In genomic region chr1:20729990-20730689, GRCh38 we compare ENCODE assay signal across 12 cellular contexts. TPM values are rescaled to one million over a fixed set of nuclear protein-coding genes. Genes with fewer than 3 reads are reported as not detected.
DNase-seq lines count a peak whose midpoint lies in the region; ATAC-seq and TF ChIP-seq lines count a peak whose summit lies in the region.
"Had no signal": no experiment of that assay in that cellular context is flagged by ENCODE, and none has a peak within 500 bp of the region (broad histone marks: within the 10 kb centered on the region; RNA-seq: fewer than 3 reads in every experiment).

No MANE protein-coding gene starts in this region.

- H3K9me3 Mint-ChIP-seq in CD4-positive, alpha-beta memory T cell, result peaks cover 0 to 2% (median 0%) of the 10 kb centered on the region in 8 donors
- no peaks in the 10 kb centered on the region for H3K9me3 Mint-ChIP-seq in GM23338
- no peaks in the 10 kb centered on the region for H3K9me3 Mint-ChIP-seq in nephron progenitor cell
- H3K9me3 Mint-ChIP-seq: activated T-helper 17 cell treated with anti-CD3 and anti-CD28 coated beads, Interleukin-2, amount 50 U/mL, for 72 hours had no signal

- no peak overlapping the region for H3K4me3 ChIP-seq in CD4-positive, alpha-beta memory T cell (ENCODE audit: low read length in 2 of 2)
- H3K4me3 ChIP-seq in GM23338 (peak overlapping the region; percentile 87; the same call in 1 of the 2 replicates), dorsolateral prefrontal cortex (peak overlapping the region in 50 of 59 donors; percentile 10 to 82 (median 71)), body of pancreas (no peak overlapping the region)
- H3K4me3 ChIP-seq: lung, thyroid gland had no signal

- no peaks in the 10 kb centered on the region for H3K79me2 ChIP-seq in GM23338 (replicated peaks; ENCODE audit: insufficient read depth)

- intact Hi-C loops in CD4-positive, alpha-beta memory T cell (cut with micrococcal nuclease), result loop anchor here (5.0 kb wide), 1 partner anchor 57 kb away; the partner anchor contains the start of gene HP1BP3
- intact Hi-C loops in dorsolateral prefrontal cortex (cut with DNase I) (no loop called here), body of pancreas (cut with DNase I) (no loop called here)

- peak overlapping the region in 3 of 7 donors; percentile 1 to 62 (median 42) for H3K27ac Mint-ChIP-seq in CD4-positive, alpha-beta memory T cell
- H3K27ac Mint-ChIP-seq in GM23338 (no peak overlapping the region), nephron progenitor cell (no peak overlapping the region)
- H3K27ac Mint-ChIP-seq: activated T-helper 17 cell treated with anti-CD3 and anti-CD28 coated beads, Interleukin-2, amount 50 U/mL, for 72 hours had no signal

- peaks cover 0 to 2% of the 10 kb centered on the region in 2 donors for H3K36me3 Mint-ChIP-seq in CD4-positive, alpha-beta memory T cell
- no peaks in the 10 kb centered on the region for H3K36me3 Mint-ChIP-seq in GM23338 (ENCODE audit: low read depth)
- no peaks in the 10 kb centered on the region for H3K36me3 Mint-ChIP-seq in nephron progenitor cell (ENCODE audit: low read depth)

- no peaks in the 10 kb centered on the region for H3K9me2 ChIP-seq in GM23338 (ENCODE audit: insufficient read depth)

- no peaks in the 10 kb centered on the region; the same call in 1 of the 2 replicates for H4K20me1 ChIP-seq in GM23338 (replicated peaks; ENCODE audit: insufficient read depth)

- no peaks in the 10 kb centered on the region for H3K27me3 ChIP-seq in CD4-positive, alpha-beta memory T cell (ENCODE audit: insufficient read depth, low read length)
- H3K27me3 ChIP-seq in GM23338 (ENCODE audit: insufficient read depth), result peaks cover 41% of the 10 kb centered on the region
- peaks cover 0 to 9% (median 0%) of the 10 kb centered on the region in 45 donors for H3K27me3 ChIP-seq in dorsolateral prefrontal cortex
- peaks cover 0 to 3% of the 10 kb centered on the region in 2 donors for H3K27me3 ChIP-seq in body of pancreas
- H3K27me3 ChIP-seq: thyroid gland had no signal

- H3K9me3 ChIP-seq in CD4-positive, alpha-beta memory T cell (ENCODE audit: control insufficient read depth in 1 of 2, low read length in 2 of 2), result no peaks in the 10 kb centered on the region
- no peaks in the 10 kb centered on the region for H3K9me3 ChIP-seq in body of pancreas
- H3K9me3 ChIP-seq: thyroid gland had no signal

- TF ChIP-seq POLR2A in body of pancreas (IDR thresholded peaks at IDR 0.05), result no peak

- H3K4me1 Mint-ChIP-seq in CD4-positive, alpha-beta memory T cell, result peaks cover 10 to 23% (median 13%) of the 10 kb centered on the region in 4 donors
- peaks cover 28% of the 10 kb centered on the region for H3K4me1 Mint-ChIP-seq in GM23338
- peaks cover 27% of the 10 kb centered on the region for H3K4me1 Mint-ChIP-seq in nephron progenitor cell

- H2AFZ ChIP-seq in GM23338, result peak overlapping the region; percentile 43

- CTCF ChIA-PET in CD4-positive, alpha-beta memory T cell (lab: Charles Lee; ENCODE audit: partially characterized antibody), result interaction anchor here (2.2 kb wide), 1 partner anchor 34 kb away, joined by 9 read pairs; no protein-coding TSS in a partner anchor

- peak overlapping the region; percentile 94 for H3K4me2 ChIP-seq in GM23338

- POLR2A ChIA-PET in CD4-positive, alpha-beta memory T cell (lab: Charles Lee; ENCODE audit: partially characterized antibody), result interaction anchor here (1.4 kb wide), 1 partner anchor 12 kb away, joined by 6 read pairs; the partner anchor contains the start of gene KIF17

- no peak for ATAC-seq in GM23338
- no peak for ATAC-seq in body of pancreas
- ATAC-seq: activated T-helper 17 cell treated with anti-CD3 and anti-CD28 coated beads, Interleukin-2, amount 50 U/mL, for 72 hours had no signal

- peaks cover 3 to 19% of the 10 kb centered on the region in 2 donors for H3K27me3 Mint-ChIP-seq in CD4-positive, alpha-beta memory T cell
- H3K27me3 Mint-ChIP-seq in GM23338 (ENCODE audit: insufficient read depth, low read depth, poor library complexity), result peaks cover 39% of the 10 kb centered on the region
- H3K27me3 Mint-ChIP-seq in nephron progenitor cell (ENCODE audit: low read depth, poor library complexity), result peaks cover 67% of the 10 kb centered on the region

- H3K4me3 Mint-ChIP-seq in CD4-positive, alpha-beta memory T cell, result peak overlapping the region in 5 of 8 donors; percentile 57 to 86 (median 65)
- H3K4me3 Mint-ChIP-seq in GM23338 (peak overlapping the region; percentile 75), nephron progenitor cell (peak overlapping the region; percentile 58)

- no peak for TF ChIP-seq CTCF in GM23338 (conservative IDR thresholded peaks at IDR 0.05; ENCODE audit: low read depth in 2 of 2)
- TF ChIP-seq CTCF in dorsolateral prefrontal cortex (IDR thresholded peaks at IDR 0.05 in 54 of 56, conservative IDR thresholded peaks at IDR 0.05 in 2 of 56; ENCODE audit: low read depth in 1 of 56, partially characterized antibody in 56 of 56), result no peak
- TF ChIP-seq CTCF in nephron progenitor cell (IDR thresholded peaks at IDR 0.05), result no peak
- no peak for TF ChIP-seq CTCF in body of pancreas (IDR thresholded peaks at IDR 0.05)

- H3K27ac ChIP-seq in CD4-positive, alpha-beta memory T cell (ENCODE audit: low read depth, low read length), result no peak overlapping the region
- H3K27ac ChIP-seq in GM23338 (ENCODE audit: low read depth) (no peak overlapping the region), dorsolateral prefrontal cortex (peak overlapping the region in 16 of 59 donors; percentile 7 to 75 (median 32)), body of pancreas (no peak overlapping the region)
- H3K27ac ChIP-seq: thyroid gland had no signal

- H3F3A ChIP-seq in GM23338 (replicated peaks; ENCODE audit: low read depth), result peaks cover 16% of the 10 kb centered on the region; the same call in 1 of the 2 replicates

- WGBS in body of pancreas, 2 donors, result 19 to 30% methylated on average over 18 to 19 of the region's 19 CpGs

- DNase-seq in CD4-positive, alpha-beta memory T cell, result no peak
- DNase-seq in GM23338 (ENCODE audit: low spot score) (no peak), dorsolateral prefrontal cortex (peak in 6 of 10 donors; percentile 2 to 42 (median 16)), nephron progenitor cell (no peak), A172 (ENCODE audit: low spot score) (no peak), NCI-H526 treated with DMSO at 0.1 percent for 48 hours (lab: John Stamatoyannopoulos, UW) (no peak), body of pancreas (no peak)
- DNase-seq: foreskin fibroblast, NCI-H1417 treated with DMSO at 0.1 percent for 48 hours, thyroid gland had no signal

- no peaks in the 10 kb centered on the region for H3K36me3 ChIP-seq in CD4-positive, alpha-beta memory T cell (ENCODE audit: insufficient read depth, low read length)
- H3K36me3 ChIP-seq in GM23338 (ENCODE audit: insufficient read depth) (no peaks in the 10 kb centered on the region), body of pancreas (replicated peaks in 1 of 2; ENCODE audit: insufficient read depth in 1 of 2, low read depth in 2 of 2) (no peaks in the 10 kb centered on the region)
- H3K36me3 ChIP-seq: thyroid gland had no signal

- H3K4me1 ChIP-seq in CD4-positive, alpha-beta memory T cell (ENCODE audit: insufficient read depth, low read length), result peaks cover 17% of the 10 kb centered on the region
- peaks cover 42% of the 10 kb centered on the region for H3K4me1 ChIP-seq in GM23338 (ENCODE audit: insufficient read depth)
- H3K4me1 ChIP-seq in body of pancreas, result peaks cover 24% of the 10 kb centered on the region

TF ChIP-seq in GM23338, 12 proteins besides CTCF, POLR2A, EP300 and RAD21 (continues in another document):
- TF ChIP-seq ZNF114 (CRISPR knock-in tag; IDR thresholded peaks at IDR 0.05) (no peak), NANOG (IDR thresholded peaks at IDR 0.05; ENCODE audit: borderline replicate concordance) (no peak), ETS1 (IDR thresholded peaks at IDR 0.05) (no peak), ZNF331 (CRISPR knock-in tag; IDR thresholded peaks at IDR 0.05; ENCODE audit: low read depth) (no peak)

RNA-seq across cellular contexts. Expression of gene SH2D5, which starts 2.4 kb away (rescaled TPM):
- total RNA-seq in CD4-positive, alpha-beta memory T cell, result under 1 TPM in 1 of 2 experiments, not detected in 1; 0.38 TPM
- not detected for polyA plus RNA-seq in CD4-positive, alpha-beta memory T cell
- 24.8 and 29.2 TPM in 2 replicates for total RNA-seq in GM23338 (2014; rRNA removed; shearing (Covaris generic))
- polyA plus RNA-seq in GM23338 (2016; fragmentation: Nextera tagmentation; extraction: Ambion mirVana), result 4.6 and 5.0 TPM in 2 replicates
- total RNA-seq in dorsolateral prefrontal cortex, result 10 to 100 TPM; 13.1 to 89.0 (median 52.6) TPM
- 17.9 and 20.0 TPM in 2 replicates for total RNA-seq in A172 (2014; rRNA removed; shearing (Covaris generic))
- not detected for total RNA-seq in body of pancreas

RNA-seq across cellular contexts. Expression of gene KIF17, which starts 12.3 kb away (rescaled TPM):
- total RNA-seq in CD4-positive, alpha-beta memory T cell, result not detected
- not detected for polyA plus RNA-seq in CD4-positive, alpha-beta memory T cell
- 13.3 and 18.6 TPM in 2 replicates for total RNA-seq in GM23338 (2014; rRNA removed; shearing (Covaris generic))
- 5.9 and 7.4 TPM in 2 replicates for polyA plus RNA-seq in GM23338 (2016; fragmentation: Nextera tagmentation; extraction: Ambion mirVana)
- total RNA-seq in dorsolateral prefrontal cortex (10 to 100 TPM in 118 of 120 experiments, 1 to 10 TPM in 2; 7.7 to 49.6 (median 27.0) TPM), body of pancreas (1 to 10 TPM in 1 of 2 donors, not detected in 1; 1.8 TPM)
- total RNA-seq in A172 (2014; rRNA removed; shearing (Covaris generic)), result 2.1 and 3.6 TPM in 2 replicates

RNA-seq across cellular contexts. Expression of gene HP1BP3, which starts 57.0 kb away (rescaled TPM):
- total RNA-seq in CD4-positive, alpha-beta memory T cell, result 100 to 1,000 TPM; 352 to 366 TPM
- polyA plus RNA-seq in CD4-positive, alpha-beta memory T cell, result 100 to 1,000 TPM; 202 to 208 TPM
- total RNA-seq in GM23338 (2014; rRNA removed; shearing (Covaris generic)), result 85.5 and 89.1 TPM in 2 replicates
- 112 and 117 TPM in 2 replicates for polyA plus RNA-seq in GM23338 (2016; fragmentation: Nextera tagmentation; extraction: Ambion mirVana)
- 100 to 1,000 TPM; 230 to 550 (median 304) TPM for total RNA-seq in dorsolateral prefrontal cortex
- total RNA-seq in A172 (2014; rRNA removed; shearing (Covaris generic)), result 124 and 125 TPM in 2 replicates
- 100 to 1,000 TPM in 1 of 2 donors, 10 to 100 TPM in 1; 90.8 to 201 TPM for total RNA-seq in body of pancreas

Comparison
In these comparisons a context has a peak if more than half of its experiments do, and no peak if none do; other contexts are left out.
1. DNase-seq: peak in dorsolateral prefrontal cortex (6 of 10); none in CD4-positive, alpha-beta memory T cell (0 of 5), GM23338 (single experiment), nephron progenitor cell (single experiment), A172 (single experiment), NCI-H526 treated with DMSO at 0.1 percent for 48 hours (single experiment) and body of pancreas (0 of 4).
2. H3K4me3 ChIP-seq: peak in GM23338 (single experiment) and dorsolateral prefrontal cortex (50 of 59); none in CD4-positive, alpha-beta memory T cell (0 of 2) and body of pancreas (0 of 2).
3. RNA of gene SH2D5, which starts 2.4 kb away (total RNA-seq): 13.1 to 89.0 TPM in dorsolateral prefrontal cortex, 24.8 to 29.2 TPM in GM23338 and 17.9 to 20.0 TPM in A172; 0.38 TPM in CD4-positive, alpha-beta memory T cell and not detected in body of pancreas; every median in the first group is over 10 times any median in the second.
4. Peak in every context shown above with its lines, with median percentiles within 50 percentile points of each other: H3K4me3 Mint-ChIP-seq.